15 cellular contexts compared by ENCODE assay signal in the genomic region with DNA sequence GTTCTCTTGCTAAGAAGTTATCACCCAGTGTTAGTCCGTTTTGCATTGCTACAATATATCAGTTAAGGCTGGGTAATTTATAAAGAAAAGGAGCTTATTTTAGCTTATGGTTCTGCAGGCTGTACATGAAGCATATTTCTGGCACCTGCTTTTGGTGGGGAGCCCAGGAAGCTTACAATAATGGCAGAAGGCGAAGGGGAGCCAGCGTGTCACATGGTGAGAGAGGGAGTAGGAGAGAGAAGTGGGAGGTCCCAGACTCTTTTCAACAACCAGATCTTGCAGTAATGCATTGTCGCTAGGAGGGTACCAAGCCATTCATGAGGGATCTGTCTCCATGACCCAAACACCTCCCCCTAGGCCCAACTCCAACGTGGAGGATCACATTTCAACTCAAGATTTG.
DNase-seq lines count a peak whose midpoint lies in the region; ATAC-seq and TF ChIP-seq lines count a peak whose summit lies in the region.
"Had no signal": no experiment of that assay in that cellular context is flagged by ENCODE, and none has a peak within 500 bp of the region (broad histone marks: within the 10 kb centered on the region; RNA-seq: fewer than 3 reads in every experiment).

No MANE protein-coding gene starts in this region.

- H2AFZ ChIP-seq in IMR-90 (replicated peaks; ENCODE audit: low read length, poor library complexity) (no peak overlapping the region), mesenchymal stem cell (ENCODE audit: low read depth, low read length) (no peak overlapping the region)

- H2BK120ac ChIP-seq in IMR-90 (ENCODE audit: low read depth, low read length) (no peak overlapping the region; the same call in 1 of the 2 replicates), mesenchymal stem cell (ENCODE audit: low read depth, low read length) (peak overlapping the region; percentile 81)

- peak overlapping the region in 1 of 2 experiments; percentile 96 for H2BK12ac ChIP-seq in mesenchymal stem cell (ENCODE audit: low read length in 2 of 2)

- no TSS peak for BruUV-seq in IMR-90 (replicated peaks; lab: Mats Ljungman, UMichigan)

- no peak overlapping the region for H3K56ac ChIP-seq in IMR-90 (ENCODE audit: extremely low read depth, insufficient read depth, low read length)

- H3K9me3 ChIP-seq in IMR-90 (ENCODE audit: control insufficient read depth, insufficient read depth, low read length): no peaks in the 10 kb centered on the region
- no peaks in the 10 kb centered on the region for H3K9me3 ChIP-seq in mesenchymal stem cell (ENCODE audit: control insufficient read depth, low read length)
- no peaks in the 10 kb centered on the region for H3K9me3 ChIP-seq in CD4-positive, alpha-beta memory T cell (ENCODE audit: control insufficient read depth in 1 of 2, low read length in 2 of 2)
- H3K9me3 ChIP-seq: BE2C, Caco-2 had no signal

- H3K4me2 ChIP-seq in IMR-90 (ENCODE audit: low read depth, low read length): no peak overlapping the region
- H3K4me2 ChIP-seq in mesenchymal stem cell (ENCODE audit: low read length, poor library complexity, severe bottlenecking): no peak overlapping the region

- TF ChIP-seq RAD21 in IMR-90 (IDR thresholded peaks at IDR 0.05; ENCODE audit: low read length): no peak

- no CpG with 5 or more reads among the region's 5 CpGs for WGBS in IMR-90 (ENCODE audit: extremely low coverage in 2 of 2, insufficient read length in 1 of 2), 2 experiments
- 86% methylated on average over 4 of the region's 5 CpGs for WGBS in mesenchymal stem cell

- dilution Hi-C loops in IMR-90 (cut with HindIII; ENCODE audit: low sequenced_read_pairs, unreplicated experiment): no loop called here

- peaks cover 8% of the 10 kb centered on the region for H3K9me1 ChIP-seq in IMR-90 (ENCODE audit: insufficient read depth, low read length)

- intact Hi-C loops in IMR-90 (cut with micrococcal nuclease): no loop called here
- intact Hi-C loops in CD4-positive, alpha-beta memory T cell (cut with micrococcal nuclease): no loop called here

- H3K18ac ChIP-seq in IMR-90 (ENCODE audit: low read depth, low read length) (peak overlapping the region; percentile 34; the same call in 1 of the 2 replicates), mesenchymal stem cell (ENCODE audit: low read depth in 1 of 2, low read length in 2 of 2) (peak overlapping the region; percentile 37 to 77)

- no peak overlapping the region; the same call in 1 of the 2 replicates for H3K4ac ChIP-seq in IMR-90 (ENCODE audit: low read depth, low read length)
- H3K4ac ChIP-seq in mesenchymal stem cell (ENCODE audit: low read depth in 1 of 2, low read length in 2 of 2): peak overlapping the region; percentile 17 to 71

- H2AK5ac ChIP-seq in IMR-90 (ENCODE audit: low read depth, low read length): 0 out of 2 replicates have a peak overlapping the region, but pooled peaks have one; percentile 15
- H2AK5ac ChIP-seq in mesenchymal stem cell (ENCODE audit: low read length, severe bottlenecking): no peak overlapping the region

- 0 out of 4 replicates have a peak overlapping the region, but pooled peaks of 1 of the 2 experiments have one; percentile 2 for H4K8ac ChIP-seq in IMR-90 (ENCODE audit: low read depth in 2 of 2, low read length in 2 of 2)
- H4K8ac ChIP-seq in mesenchymal stem cell (ENCODE audit: low read length): peak overlapping the region; percentile 47

- H4K20me1 ChIP-seq in IMR-90 (ENCODE audit: insufficient read depth, low read length): no peaks in the 10 kb centered on the region

- no peak overlapping the region for H2BK20ac ChIP-seq in IMR-90 (ENCODE audit: low read depth, low read length)

- no peaks in the 10 kb centered on the region for H3K4me1 Mint-ChIP-seq in CD4-positive, alpha-beta memory T cell
- H3K4me1 Mint-ChIP-seq: IgD-negative memory B cell had no signal

- H2BK15ac ChIP-seq in IMR-90 (ENCODE audit: low read depth, low read length) (peak overlapping the region; percentile 9; the same call in 1 of the 3 replicates), mesenchymal stem cell (ENCODE audit: low read depth, poor library complexity, severe bottlenecking) (peak overlapping the region; percentile 67)

- no peak for DNase-seq in IMR-90
- peak; percentile 65 for DNase-seq in NCI-H1436 treated with DMSO at 0.1 percent for 48 hours (lab: John Stamatoyannopoulos, UW)
- no peak for DNase-seq in mesenchymal stem cell
- peak; percentile 1 for DNase-seq in occipital lobe (lab: John Stamatoyannopoulos, UW)
- no peak for DNase-seq in HT-29 (ENCODE audit: low spot score)
- no peak for DNase-seq in CD4-positive, alpha-beta memory T cell
- DNase-seq: BE2C; Caco-2; CD8-positive, alpha-beta T cell; DND-41; GDM1; H7 had no signal

- H3K9ac ChIP-seq in IMR-90 (ENCODE audit: low read depth, low read length): no peak overlapping the region
- H3K9ac ChIP-seq in mesenchymal stem cell (ENCODE audit: low read length): no peak overlapping the region

- no peak overlapping the region for H2AK9ac ChIP-seq in IMR-90 (replicated peaks; ENCODE audit: low read depth, low read length, poor library complexity)

- no peaks in the 10 kb centered on the region for H3K36me3 Mint-ChIP-seq in CD4-positive, alpha-beta memory T cell
- H3K36me3 Mint-ChIP-seq: CD8-positive, alpha-beta T cell; IgD-negative memory B cell had no signal

- H2BK5ac ChIP-seq in IMR-90 (ENCODE audit: low read depth, low read length, poor library complexity, severe bottlenecking) (no peak overlapping the region), mesenchymal stem cell (ENCODE audit: low read depth, low read length, poor library complexity, severe bottlenecking) (no peak overlapping the region)

- H3K4me3 Mint-ChIP-seq in CD4-positive, alpha-beta memory T cell: no peak overlapping the region
- H3K4me3 Mint-ChIP-seq: CD8-positive, alpha-beta T cell; IgD-negative memory B cell had no signal

- POLR2A ChIA-PET in IMR-90 (lab: Charles Lee; ENCODE audit: unreplicated experiment): no interaction called here
- POLR2A ChIA-PET in CD4-positive, alpha-beta memory T cell (lab: Charles Lee; ENCODE audit: partially characterized antibody): no interaction called here

- no peaks in the 10 kb centered on the region for H3K79me1 ChIP-seq in IMR-90 (ENCODE audit: low read depth in 1 of 2, low read length in 2 of 2)
- H3K79me1 ChIP-seq in mesenchymal stem cell (replicated peaks; ENCODE audit: low read length, poor library complexity, severe bottlenecking): no peaks in the 10 kb centered on the region

- no peaks in the 10 kb centered on the region for H3K27me3 Mint-ChIP-seq in CD4-positive, alpha-beta memory T cell
- H3K27me3 Mint-ChIP-seq: IgD-negative memory B cell had no signal

- H3K4me1 ChIP-seq in IMR-90 (ENCODE audit: control insufficient read depth, insufficient read depth, low read length) (peaks cover 11% of the 10 kb centered on the region), mesenchymal stem cell (ENCODE audit: control insufficient read depth, insufficient read depth, low read depth, low read length) (no peaks in the 10 kb centered on the region)
- no peaks in the 10 kb centered on the region for H3K4me1 ChIP-seq in CD4-positive, alpha-beta memory T cell (ENCODE audit: insufficient read depth, low read length)
- H3K4me1 ChIP-seq: BE2C, Caco-2 had no signal

- no peak overlapping the region for H4K91ac ChIP-seq in IMR-90 (ENCODE audit: insufficient read depth, low read depth, low read length)
- H4K91ac ChIP-seq in mesenchymal stem cell (ENCODE audit: low read length): peak overlapping the region; percentile 74

- in situ Hi-C loops in IMR-90 (cut with MboI; ENCODE audit: low sequenced_read_pairs): no loop called here

- CTCF ChIA-PET in IMR-90 (lab: Yijun Ruan, JAX): no interaction called here
- CTCF ChIA-PET in CD4-positive, alpha-beta memory T cell (lab: Charles Lee; ENCODE audit: partially characterized antibody): no interaction called here

- H3K27ac Mint-ChIP-seq in CD4-positive, alpha-beta memory T cell: no peak overlapping the region
- H3K27ac Mint-ChIP-seq: CD8-positive, alpha-beta T cell; IgD-negative memory B cell had no signal

- no peak for TF ChIP-seq POLR2A in IMR-90 (IDR thresholded peaks at IDR 0.05; ENCODE audit: low read depth, low read length)

- H3K27ac ChIP-seq in IMR-90 (ENCODE audit: insufficient read depth, low read length): peak overlapping the region; percentile 27; the same call in 1 of the 2 replicates
- no peak overlapping the region for H3K27ac ChIP-seq in mesenchymal stem cell (ENCODE audit: low read length, poor library complexity, severe bottlenecking)
- H3K27ac ChIP-seq in CD4-positive, alpha-beta memory T cell (ENCODE audit: low read depth, low read length): no peak overlapping the region
- H3K27ac ChIP-seq: C4-2B had no signal

- H3K14ac ChIP-seq in IMR-90 (replicated peaks; ENCODE audit: low read depth, low read length) (0 out of 2 replicates have a peak overlapping the region, but pooled peaks have one; percentile 10), mesenchymal stem cell (ENCODE audit: low read length in 2 of 2) (no peak overlapping the region)

- H3K27me3 ChIP-seq in IMR-90 (ENCODE audit: control insufficient read depth, insufficient read depth, low read length) (no peaks in the 10 kb centered on the region), mesenchymal stem cell (ENCODE audit: control insufficient read depth in 1 of 2, insufficient read depth in 1 of 2, low read length in 2 of 2) (no peaks in the 10 kb centered on the region)
- H3K27me3 ChIP-seq in CD4-positive, alpha-beta memory T cell (ENCODE audit: insufficient read depth, low read length): no peaks in the 10 kb centered on the region
- H3K27me3 ChIP-seq: BE2C had no signal

- H3K23ac ChIP-seq in IMR-90 (ENCODE audit: low read depth, low read length) (no peak overlapping the region), mesenchymal stem cell (ENCODE audit: low read length in 2 of 2) (no peak overlapping the region)

- H3K4me3 ChIP-seq in IMR-90 (ENCODE audit: insufficient read depth, low read depth, low read length) (no peak overlapping the region), mesenchymal stem cell (ENCODE audit: insufficient read depth in 1 of 2, low read depth in 1 of 2, low read length in 2 of 2) (no peak overlapping the region)
- no peak overlapping the region for H3K4me3 ChIP-seq in CD4-positive, alpha-beta memory T cell (ENCODE audit: low read length in 2 of 2)

- TF ChIP-seq CTCF in IMR-90 (conservative IDR thresholded peaks at IDR 0.05; ENCODE audit: low read depth, low read length): no peak

- H3K36me3 ChIP-seq in IMR-90 (ENCODE audit: control insufficient read depth, insufficient read depth, low read length) (no peaks in the 10 kb centered on the region), mesenchymal stem cell (ENCODE audit: control insufficient read depth in 1 of 2, insufficient read depth in 2 of 2, low read depth in 1 of 2, low read length in 2 of 2) (no peaks in the 10 kb centered on the region)
- H3K36me3 ChIP-seq in CD4-positive, alpha-beta memory T cell (ENCODE audit: insufficient read depth, low read length): no peaks in the 10 kb centered on the region
- H3K36me3 ChIP-seq: BE2C had no signal

- peaks cover 2 to 21% (median 8%) of the 10 kb centered on the region in 8 donors for H3K9me3 Mint-ChIP-seq in CD4-positive, alpha-beta memory T cell

- ATAC-seq in IMR-90 (ENCODE audit: low read depth) (no peak; the same call in 1 of the 2 replicates), GM19467 (IDR thresholded peaks at IDR 0.05; ENCODE audit: unreplicated experiment) (no peak)
- ATAC-seq: CD8-positive, alpha-beta T cell had no signal

- no peak overlapping the region for H4K5ac ChIP-seq in IMR-90 (ENCODE audit: low read depth, low read length)

TF ChIP-seq in IMR-90, 13 proteins besides CTCF, POLR2A, EP300 and RAD21 (continues in another document):
- no peak for TF ChIP-seq MAFK (IDR thresholded peaks at IDR 0.05; ENCODE audit: low read depth, low read length)

Comparison
In these comparisons a context has a peak if more than half of its experiments do, and no peak if none do; other contexts are left out.
1. DNase-seq: peak in NCI-H1436 treated with DMSO at 0.1 percent for 48 hours (single experiment) and occipital lobe (single experiment); none in IMR-90 (single experiment), mesenchymal stem cell (single experiment), HT-29 (single experiment) and CD4-positive, alpha-beta memory T cell (0 of 5).